20 cellular contexts compared by ENCODE assay signal in genomic region chr15:49979705-49980382, GRCh38.
"Had no signal": no experiment of that assay in that cellular context is flagged by ENCODE, and none has a peak within 500 bp of the region (broad histone marks: within the 10 kb centered on the region; RNA-seq: fewer than 3 reads in every experiment).

No MANE protein-coding gene starts in this region.

- H3K4me1 Mint-ChIP-seq: brain had no signal

- H3K4me1 ChIP-seq: colonic mucosa, lower lobe of right lung, tibial nerve, uterus had no signal

- H3K27me3 Mint-ChIP-seq: activated naive CD8-positive, alpha-beta T cell had no signal

- DNase-seq: activated CD4-positive, alpha-beta T cell treated with anti-CD3 and anti-CD28 coated beads, Interleukin-2, amount 50 U/mL, for 48 hours; activated CD4-positive, CD25-positive, alpha-beta regulatory T cell treated with anti-CD3 and anti-CD28 coated beads, Interleukin-2, amount 50 U/mL, for 72 hours; activated gamma-delta T cell treated with Interleukin-2 at 50 U/mL for 16 hours; activated T-cell treated with anti-CD3 and anti-CD28 coated beads, Interleukin-2, amount 50 U/mL, for 72 hours; amygdala; central memory CD4-positive, alpha-beta T cell; colonic mucosa; left colon; lower lobe of right lung; stimulated activated CD4-positive, alpha-beta T cell treated with anti-CD3 and anti-CD28 coated beads, Interleukin-15, amount 100 ng/mL, for 24 hours; stimulated activated CD4-positive, alpha-beta T cell treated with anti-CD3 and anti-CD28 coated beads, Interleukin-4, amount 100 ng/mL, for 1 hour; stimulated activated naive CD4-positive, alpha-beta T cell treated with Interleukin-2 at 50 U/mL for 16 hours; substantia nigra; T1000; uterus had no signal

- H3K9me3 ChIP-seq: colonic mucosa, lower lobe of right lung, tibial nerve, uterus had no signal

- H3K4me3 ChIP-seq: colonic mucosa, lower lobe of right lung, tibial nerve, uterus had no signal

- H3K27ac Mint-ChIP-seq: activated naive CD8-positive, alpha-beta T cell; activated T-cell treated with anti-CD3 and anti-CD28 coated beads, Interleukin-2, amount 50 U/mL, for 72 hours; brain had no signal

- ATAC-seq: left colon, lower lobe of right lung had no signal

- H3K36me3 Mint-ChIP-seq: activated naive CD8-positive, alpha-beta T cell; brain had no signal

- FAIRE-seq: endometrium, islet of Langerhans had no signal

- H3K27me3 ChIP-seq: colonic mucosa, tibial nerve, uterus had no signal

- H3K36me3 ChIP-seq: colonic mucosa, lower lobe of right lung, tibial nerve, uterus had no signal

- H3K9me3 Mint-ChIP-seq: brain had no signal

- H3K27ac ChIP-seq: colonic mucosa, lower lobe of right lung, tibial nerve, uterus had no signal

- H3K4me3 Mint-ChIP-seq: activated naive CD8-positive, alpha-beta T cell; brain had no signal
